8 cellular contexts compared by ENCODE assay signal in the genomic region with DNA sequence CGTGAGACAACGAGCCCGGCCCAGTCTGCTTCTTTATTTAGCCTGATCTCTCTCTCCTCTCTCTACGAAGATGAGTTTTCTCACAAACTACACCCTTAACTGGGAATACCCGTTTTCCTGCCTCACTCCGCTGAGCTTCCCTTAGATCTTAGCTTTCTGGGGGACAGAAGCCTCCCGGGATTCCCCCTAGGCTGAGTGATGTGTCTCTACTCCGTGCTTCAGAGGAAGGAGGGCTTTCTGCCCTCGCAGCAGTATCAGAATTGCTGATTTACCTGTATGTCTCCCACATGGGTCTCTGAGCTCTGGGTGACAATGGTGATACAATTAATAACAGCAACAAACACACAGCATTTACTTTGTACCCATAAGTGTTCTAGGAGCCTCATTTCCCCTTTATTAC. TPM values are rescaled to one million over a fixed set of nuclear protein-coding genes. Genes with fewer than 3 reads are reported as not detected.
DNase-seq lines count a peak whose midpoint lies in the region; ATAC-seq and TF ChIP-seq lines count a peak whose summit lies in the region.

No MANE protein-coding gene starts in this region.

- peak overlapping the region; percentile 81 to 96 for H3K4me3 ChIP-seq in gastroesophageal sphincter

- TF ChIP-seq CTCF in C4-2B (conservative IDR thresholded peaks at IDR 0.05) (no peak), VCaP (conservative IDR thresholded peaks at IDR 0.05) (no peak), gastroesophageal sphincter (IDR thresholded peaks at IDR 0.05) (no peak)

- H3K9me3 ChIP-seq in gastroesophageal sphincter: no peaks in the 10 kb centered on the region

- TF ChIP-seq EP300 in gastroesophageal sphincter (IDR thresholded peaks at IDR 0.05): no peak

- H3K27ac ChIP-seq in C4-2B (peak overlapping the region; percentile 79), VCaP (peak overlapping the region; percentile 56; the same call in 1 of the 2 replicates), gastroesophageal sphincter (peak overlapping the region in 1 of 4 donors; percentile 89)

- H3K36me3 ChIP-seq in gastroesophageal sphincter: peaks cover 0 to 29% of the 10 kb centered on the region in 2 donors

- H3K27ac Mint-ChIP-seq in stimulated activated effector memory CD8-positive, alpha-beta T cell treated with anti-CD3 and anti-CD28 coated beads, Interleukin-12 subunit alpha, Interleukin-12 subunit beta, amount 100 ng/mL, for 72 hours: peak overlapping the region; percentile 96

- TF ChIP-seq POLR2A in gastroesophageal sphincter (IDR thresholded peaks at IDR 0.05): no peak

- H3K27me3 ChIP-seq in gastroesophageal sphincter: no peaks in the 10 kb centered on the region

- ATAC-seq in GM21723 (IDR thresholded peaks at IDR 0.05; ENCODE audit: unreplicated experiment) (peak; percentile 40), gastroesophageal sphincter (no peak)
- peak; percentile 65 for ATAC-seq in stimulated activated effector memory CD8-positive, alpha-beta T cell treated with anti-CD3 and anti-CD28 coated beads, Interleukin-12 subunit alpha, Interleukin-12 subunit beta, amount 100 ng/mL, for 72 hours

- 34 to 50% methylated on average over 4 to 8 of the region's 9 CpGs for WGBS in gastroesophageal sphincter (ENCODE audit: low coverage in 1 of 2), 2 donors

- peaks cover 0 to 31% (median 8%) of the 10 kb centered on the region in 3 donors for H3K4me1 ChIP-seq in gastroesophageal sphincter

- H3K9me3 Mint-ChIP-seq in stimulated activated effector memory CD8-positive, alpha-beta T cell treated with anti-CD3 and anti-CD28 coated beads, Interleukin-12 subunit alpha, Interleukin-12 subunit beta, amount 100 ng/mL, for 72 hours: no peaks in the 10 kb centered on the region

- peaks cover 58% of the 10 kb centered on the region for H3K36me3 Mint-ChIP-seq in stimulated activated effector memory CD8-positive, alpha-beta T cell treated with anti-CD3 and anti-CD28 coated beads, Interleukin-12 subunit alpha, Interleukin-12 subunit beta, amount 100 ng/mL, for 72 hours

- H3K4me1 Mint-ChIP-seq in stimulated activated effector memory CD8-positive, alpha-beta T cell treated with anti-CD3 and anti-CD28 coated beads, Interleukin-12 subunit alpha, Interleukin-12 subunit beta, amount 100 ng/mL, for 72 hours: peaks cover 47% of the 10 kb centered on the region

- H3K4me3 Mint-ChIP-seq in stimulated activated effector memory CD8-positive, alpha-beta T cell treated with anti-CD3 and anti-CD28 coated beads, Interleukin-12 subunit alpha, Interleukin-12 subunit beta, amount 100 ng/mL, for 72 hours: peak overlapping the region; percentile 87

- no peak for DNase-seq in stimulated activated effector memory CD8-positive, alpha-beta T cell treated with anti-CD3 and anti-CD28 coated beads, Interleukin-12 subunit alpha, Interleukin-12 subunit beta, amount 100 ng/mL, for 72 hours (ENCODE audit: low spot score in 2 of 2)
- DNase-seq in NCI-H1417 treated with DMSO at 0.1 percent for 48 hours (lab: John Stamatoyannopoulos, UW) (no peak), NCI-H446 treated with DMSO at 0.1 percent for 48 hours (lab: John Stamatoyannopoulos, UW) (no peak), RPMI8226 (no peak)

RNA-seq across cellular contexts. Expression of gene ZBTB17, which starts 1.0 kb away (rescaled TPM):
- 10 to 100 TPM; 24.0 to 65.7 (median 29.0) TPM for total RNA-seq in gastroesophageal sphincter

RNA-seq across cellular contexts. Expression of gene SRARP, which starts 29.2 kb away (rescaled TPM):
- not detected for total RNA-seq in gastroesophageal sphincter

RNA-seq across cellular contexts. Expression of gene HSPB7, which starts 43.0 kb away (rescaled TPM):
- 100 to 1,000 TPM; 143 to 505 (median 229) TPM for total RNA-seq in gastroesophageal sphincter

RNA-seq across cellular contexts. Expression of gene CLCNKA, which starts 47.0 kb away (rescaled TPM):
- total RNA-seq in gastroesophageal sphincter: 1 to 10 TPM in 1 of 4 donors, under 1 TPM in 2, not detected in 1; 0.08 to 3.0 (median 0.20) TPM
